In genomic region chr5:115844321-115844817, GRCh38 we compare ENCODE assay signal across 17 cellular contexts. TPM values are rescaled to one million over a fixed set of nuclear protein-coding genes. Genes with fewer than 3 reads are reported as not detected.
DNase-seq lines count a peak whose midpoint lies in the region; ATAC-seq, FAIRE-seq and TF ChIP-seq lines count a peak whose summit lies in the region.
"Had no signal": no experiment of that assay in that cellular context is flagged by ENCODE, and none has a peak within 500 bp of the region (broad histone marks: within the 10 kb centered on the region; RNA-seq: fewer than 3 reads in every experiment).

No MANE protein-coding gene starts in this region.

- peak; percentile 41 for FAIRE-seq in GM12891 (lab: Jason Lieb, UNC)
- FAIRE-seq: HTR-8/SVneo had no signal

- H3K27ac Mint-ChIP-seq in naive thymus-derived CD8-positive, alpha-beta T cell = peak overlapping the region in 1 of 10 donors; percentile 60
- H3K27ac Mint-ChIP-seq: HFFc6; stimulated activated naive CD8-positive, alpha-beta T cell treated with anti-CD3 and anti-CD28 coated beads, Interleukin-15, Interleukin-2, amounts not matched to agents 100 ng/mL and 50 ng/mL, for 24 hours had no signal

- H3K79me2 ChIP-seq in hepatocyte = peaks cover 90% of the 10 kb centered on the region
- H3K79me2 ChIP-seq in SK-N-SH (ENCODE audit: insufficient read depth) = peaks cover 91% of the 10 kb centered on the region

- H3K4me1 Mint-ChIP-seq in naive thymus-derived CD8-positive, alpha-beta T cell = peaks cover 18 to 56% (median 47%) of the 10 kb centered on the region in 4 donors

- H3K36me3 ChIP-seq in hepatocyte (replicated peaks; ENCODE audit: insufficient read depth, low read depth) (no peaks in the 10 kb centered on the region), stomach smooth muscle (ENCODE audit: control insufficient read depth in 2 of 2, insufficient read depth in 2 of 2, low read length in 2 of 2) (no peaks in the 10 kb centered on the region), SK-N-SH (replicated peaks in 1 of 2; ENCODE audit: control insufficient read depth in 1 of 2, insufficient read depth in 2 of 2, low read length in 1 of 2) (no peaks in the 10 kb centered on the region)

- H4K20me1 ChIP-seq in hepatocyte (ENCODE audit: insufficient read depth, poor library complexity, severe bottlenecking) (peaks cover 59% of the 10 kb centered on the region), SK-N-SH (ENCODE audit: insufficient read depth) (peaks cover 50% of the 10 kb centered on the region)

- H3K4me3 ChIP-seq in hepatocyte (no peak overlapping the region), stomach smooth muscle (ENCODE audit: low read length in 2 of 2) (peak overlapping the region in 1 of 2 donors; percentile 24), SK-N-SH (ENCODE audit: low read depth in 2 of 2, low read length in 1 of 2) (no peak overlapping the region)

- POLR2A ChIA-PET in naive thymus-derived CD8-positive, alpha-beta T cell (lab: Charles Lee) = no interaction called here
- POLR2A ChIA-PET in SK-N-SH (lab: Yijun Ruan, JAX) = no interaction called here

- H3K27me3 ChIP-seq in hepatocyte (no peaks in the 10 kb centered on the region), stomach smooth muscle (ENCODE audit: control insufficient read depth in 1 of 2, insufficient read depth in 2 of 2, low read length in 2 of 2) (no peaks in the 10 kb centered on the region), SK-N-SH (ENCODE audit: insufficient read depth) (no peaks in the 10 kb centered on the region)
- H3K27me3 ChIP-seq: foreskin keratinocyte had no signal

- H3K4me2 ChIP-seq in hepatocyte (peak overlapping the region; percentile 91), SK-N-SH (no peak overlapping the region; the same call in 1 of the 2 replicates)

- TF ChIP-seq EP300 in SK-N-SH (IDR thresholded peaks at IDR 0.05; ENCODE audit: borderline replicate concordance in 1 of 2, low read depth in 1 of 2, low read length in 1 of 2) = no peak

- no peaks in the 10 kb centered on the region for H3K9me3 ChIP-seq in hepatocyte (ENCODE audit: low read depth)
- H3K9me3 ChIP-seq in stomach smooth muscle (ENCODE audit: control insufficient read depth in 2 of 2, low read length in 2 of 2) = no peaks in the 10 kb centered on the region
- H3K9me3 ChIP-seq in SK-N-SH = no peaks in the 10 kb centered on the region

- H2AFZ ChIP-seq in hepatocyte (no peak overlapping the region), SK-N-SH (ENCODE audit: low read depth) (no peak overlapping the region)

- peaks cover 9% of the 10 kb centered on the region for H3F3A ChIP-seq in SK-N-SH (replicated peaks; ENCODE audit: insufficient read depth)

- no peaks in the 10 kb centered on the region for H3K9me3 Mint-ChIP-seq in naive thymus-derived CD8-positive, alpha-beta T cell
- H3K9me3 Mint-ChIP-seq: HFFc6; stimulated activated naive CD8-positive, alpha-beta T cell treated with anti-CD3 and anti-CD28 coated beads, Interleukin-15, Interleukin-2, amounts not matched to agents 100 ng/mL and 50 ng/mL, for 24 hours had no signal

- H3K4me3 Mint-ChIP-seq in naive thymus-derived CD8-positive, alpha-beta T cell = no peak overlapping the region
- H3K4me3 Mint-ChIP-seq: stimulated activated naive CD8-positive, alpha-beta T cell treated with anti-CD3 and anti-CD28 coated beads, Interleukin-15, Interleukin-2, amounts not matched to agents 100 ng/mL and 50 ng/mL, for 24 hours had no signal

- no peak for TF ChIP-seq RAD21 in SK-N-SH (IDR thresholded peaks at IDR 0.05; ENCODE audit: low read length)

- CTCF ChIA-PET in SK-N-SH (lab: Yijun Ruan, JAX) = interaction anchor here (2.3 kb wide), 1 partner anchor 224 kb away, joined by 18 read pairs; no protein-coding TSS in a partner anchor

- H3K36me3 Mint-ChIP-seq in naive thymus-derived CD8-positive, alpha-beta T cell = peaks cover 0 to 5% (median 4%) of the 10 kb centered on the region in 3 donors

- no peak for DNase-seq in GM12891 (ENCODE audit: insufficient read length, low spot score)
- DNase-seq in SW480 (ENCODE audit: low spot score) = peak; percentile 68
- DNase-seq in hepatocyte (ENCODE audit: low spot score) = no peak
- DNase-seq in naive thymus-derived CD8-positive, alpha-beta T cell = no peak
- DNase-seq in SK-N-SH = no peak
- DNase-seq in epidermal melanocyte (ENCODE audit: insufficient read length, low spot score) = no peak
- DNase-seq: activated CD4-positive, alpha-beta T cell treated with anti-CD3 and anti-CD28 coated beads for 1 hour; COR-L47; foreskin keratinocyte; HFFc6; islet precursor cell; NCI-H1092 treated with DMSO at 0.1 percent for 48 hours; T-helper 1 cell had no signal

- ATAC-seq in naive thymus-derived CD8-positive, alpha-beta T cell = no peak
- ATAC-seq: foreskin keratinocyte, sciatic nerve had no signal

- WGBS in hepatocyte (ENCODE audit: low lambda C conversion rate, missing lambda C conversion rate) = 62% methylated on average over 7 of the region's 7 CpGs
- 94% methylated on average over 7 of the region's 7 CpGs for WGBS in SK-N-SH (ENCODE audit: low lambda C conversion rate)

- H3K27ac ChIP-seq in hepatocyte = no peak overlapping the region
- H3K27ac ChIP-seq in stomach smooth muscle (ENCODE audit: low read length) = peak overlapping the region; percentile 50
- no peak overlapping the region for H3K27ac ChIP-seq in SK-N-SH (ENCODE audit: low read depth in 2 of 2, low read length in 1 of 2)
- H3K27ac ChIP-seq: foreskin keratinocyte had no signal

- no peak for TF ChIP-seq CTCF in hepatocyte (IDR thresholded peaks at IDR 0.05; ENCODE audit: poor library complexity)
- no peak for TF ChIP-seq CTCF in SK-N-SH (IDR thresholded peaks at IDR 0.05)

- no peaks in the 10 kb centered on the region for H3K27me3 Mint-ChIP-seq in naive thymus-derived CD8-positive, alpha-beta T cell
- H3K27me3 Mint-ChIP-seq: stimulated activated naive CD8-positive, alpha-beta T cell treated with anti-CD3 and anti-CD28 coated beads, Interleukin-15, Interleukin-2, amounts not matched to agents 100 ng/mL and 50 ng/mL, for 24 hours had no signal

- H3K9ac ChIP-seq in stomach smooth muscle (ENCODE audit: low read length in 2 of 2) (no peak overlapping the region), SK-N-SH (no peak overlapping the region)

- peaks cover 21% of the 10 kb centered on the region for H3K4me1 ChIP-seq in hepatocyte (ENCODE audit: insufficient read depth)
- H3K4me1 ChIP-seq in stomach smooth muscle (ENCODE audit: control insufficient read depth, insufficient read depth, low read length) = peaks cover 12% of the 10 kb centered on the region
- H3K4me1 ChIP-seq in SK-N-SH (ENCODE audit: control insufficient read depth in 1 of 2, insufficient read depth in 2 of 2, low read depth in 1 of 2, low read length in 1 of 2) = peaks cover 9 to 16% of the 10 kb centered on the region in 2 experiments; a peak in 3 of 4 replicates

- no peak for TF ChIP-seq POLR2A in GM12891 (IDR thresholded peaks at IDR 0.05; ENCODE audit: low read depth, low read length)

- H3K9me2 ChIP-seq in hepatocyte (replicated peaks; ENCODE audit: insufficient read depth) (no peaks in the 10 kb centered on the region), SK-N-SH (no peaks in the 10 kb centered on the region)

TF ChIP-seq in GM12891, 5 proteins besides CTCF, POLR2A, EP300 and RAD21:
- TF ChIP-seq TAF1 (IDR thresholded peaks at IDR 0.05; ENCODE audit: low read depth, low read length) = no peak
- no peak for TF ChIP-seq PAX5 (IDR thresholded peaks at IDR 0.05; ENCODE audit: insufficient read depth, low read length, severe bottlenecking)
- no peak for TF ChIP-seq POLR2AphosphoS5 (IDR thresholded peaks at IDR 0.05; ENCODE audit: low read depth, low read length)
- TF ChIP-seq SPI1 (IDR thresholded peaks at IDR 0.05; ENCODE audit: low read depth, low read length) = no peak
- no peak for TF ChIP-seq POU2F2 (IDR thresholded peaks at IDR 0.05; ENCODE audit: low read depth, low read length)

TF ChIP-seq in SK-N-SH, 30 proteins besides CTCF, POLR2A, EP300 and RAD21 (continues in another document):
- TF ChIP-seq PBX3 (IDR thresholded peaks at IDR 0.05) = no peak
- no peak for TF ChIP-seq SMC3 (IDR thresholded peaks at IDR 0.05; ENCODE audit: low read depth, low read length)
- TF ChIP-seq NFIC (IDR thresholded peaks at IDR 0.05; ENCODE audit: borderline replicate concordance) = no peak
- no peak for TF ChIP-seq RFX5 (IDR thresholded peaks at IDR 0.05; ENCODE audit: low read length)
- TF ChIP-seq FOXJ3 (CRISPR knock-in tag; IDR thresholded peaks at IDR 0.05) = no peak
- TF ChIP-seq TCF12 (IDR thresholded peaks at IDR 0.05) = no peak
- TF ChIP-seq YY1 (IDR thresholded peaks at IDR 0.05; ENCODE audit: low read depth) = no peak

RNA-seq across cellular contexts. Expression of gene AP3S1, which starts 2.6 kb away (rescaled TPM):
- polyA plus RNA-seq in GM12891 (2012; ENCODE audit: low read depth, missing spikeins) = 160 TPM
- total RNA-seq in hepatocyte = 122 and 362 TPM in 2 replicates
- 130 and 148 TPM in 2 replicates for polyA plus RNA-seq in hepatocyte
- 10 to 100 TPM; 37.8 to 43.1 TPM for total RNA-seq in naive thymus-derived CD8-positive, alpha-beta T cell
- polyA plus RNA-seq in naive thymus-derived CD8-positive, alpha-beta T cell = 10 to 100 TPM; 52.1 to 63.4 (median 55.7) TPM
- polyA plus RNA-seq in SK-N-SH (2012; rRNA removed) = 21.6 and 26.3 TPM in 2 replicates
- 39.6 and 64.4 TPM in 2 replicates for polyA plus RNA-seq in SK-N-SH (2012; cell fraction: cytosol; rRNA removed)
- polyA plus RNA-seq in SK-N-SH (2012; cell fraction: nucleus; rRNA removed) = 4.2 and 7.4 TPM in 2 replicates

RNA-seq across cellular contexts. Expression of gene ATG12, which starts 3.0 kb away (rescaled TPM):
- polyA plus RNA-seq in GM12891 (2012; ENCODE audit: low read depth, missing spikeins) = 47.5 TPM
- total RNA-seq in hepatocyte = 48.3 and 85.7 TPM in 2 replicates
- polyA plus RNA-seq in hepatocyte = 65.3 and 66.0 TPM in 2 replicates
- total RNA-seq in naive thymus-derived CD8-positive, alpha-beta T cell = 10 to 100 TPM; 71.6 to 80.0 TPM
- polyA plus RNA-seq in naive thymus-derived CD8-positive, alpha-beta T cell = 100 to 1,000 TPM in 2 of 3 donors, 10 to 100 TPM in 1; 90.6 to 126 (median 123) TPM
- 29.1 and 39.0 TPM in 2 replicates for polyA plus RNA-seq in SK-N-SH (2012; rRNA removed)
- 47.3 and 68.6 TPM in 2 replicates for polyA plus RNA-seq in SK-N-SH (2012; cell fraction: cytosol; rRNA removed)
- polyA plus RNA-seq in SK-N-SH (2012; cell fraction: nucleus; rRNA removed) = 16.3 and 35.2 TPM in 2 replicates

RNA-seq across cellular contexts. Expression of gene CDO1, which starts 27.9 kb away (rescaled TPM):
- polyA plus RNA-seq in GM12891 (2012; ENCODE audit: low read depth, missing spikeins) = 0.10 TPM
- 29.5 and 29.8 TPM in 2 replicates for total RNA-seq in hepatocyte
- 8.4 and 17.5 TPM in 2 replicates for polyA plus RNA-seq in hepatocyte
- total RNA-seq in naive thymus-derived CD8-positive, alpha-beta T cell = not detected
- polyA plus RNA-seq in naive thymus-derived CD8-positive, alpha-beta T cell = not detected
- 2.9 and 3.1 TPM in 2 replicates for polyA plus RNA-seq in SK-N-SH (2012; rRNA removed)
- polyA plus RNA-seq in SK-N-SH (2012; cell fraction: cytosol; rRNA removed) = 2.8 and 3.0 TPM in 2 replicates
- polyA plus RNA-seq in SK-N-SH (2012; cell fraction: nucleus; rRNA removed) = 2.4 and 6.1 TPM in 2 replicates
